Comparison of ENCODE assay signal across 10 cellular contexts in the genomic region with DNA sequence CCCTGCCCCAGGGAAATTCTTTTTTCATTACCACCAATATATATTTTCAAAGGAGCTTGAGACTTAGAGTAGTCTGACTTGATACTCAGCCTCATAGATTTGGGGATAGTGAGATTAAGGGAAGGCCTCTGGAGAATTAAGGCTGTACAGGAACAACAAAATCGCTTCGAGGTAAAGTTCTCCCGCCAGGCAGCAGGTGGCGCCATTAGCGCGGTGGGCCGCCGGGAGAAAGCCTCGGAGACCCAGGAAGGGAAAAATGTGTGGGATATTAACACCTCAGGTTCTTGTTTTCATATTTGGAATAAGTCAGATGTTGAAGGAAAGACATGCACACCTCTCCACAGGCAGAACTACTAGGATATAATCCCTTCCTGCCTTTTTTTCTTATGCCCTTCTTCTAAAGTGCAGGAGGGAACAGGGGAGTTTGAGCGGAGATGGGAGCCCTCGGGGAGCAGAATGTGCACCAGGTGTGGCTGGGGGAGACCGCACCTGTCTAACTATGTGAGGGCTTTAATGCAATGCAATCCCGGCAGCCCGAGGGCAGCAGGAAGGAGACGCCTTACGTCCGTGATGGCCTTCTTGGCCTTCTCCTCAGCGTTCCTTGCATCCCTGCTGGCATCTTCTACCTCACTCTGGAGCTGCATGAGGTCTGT. TPM values are rescaled to one million over a fixed set of nuclear protein-coding genes. Genes with fewer than 3 reads are reported as not detected.
A peak's percentile ranks its signal among the peaks of the same experiment; 100 is the strongest.
DNase-seq lines count a peak whose midpoint lies in the region; ATAC-seq and TF ChIP-seq lines count a peak whose summit lies in the region.
"Had no signal": no experiment of that assay in that cellular context is flagged by ENCODE, and none has a peak within 500 bp of the region (broad histone marks: within the 10 kb centered on the region; RNA-seq: fewer than 3 reads in every experiment).

No MANE protein-coding gene starts in this region.

- H3K9me3 ChIP-seq in psoas muscle, result no peaks in the 10 kb centered on the region

- ATAC-seq in psoas muscle (peak in 3 of 4 donors; percentile 27 to 69 (median 48)), GM21786 (IDR thresholded peaks at IDR 0.05; ENCODE audit: unreplicated experiment) (no peak), GM18511 (IDR thresholded peaks at IDR 0.05; ENCODE audit: unreplicated experiment) (no peak)
- ATAC-seq: stimulated activated effector memory CD8-positive, alpha-beta T cell treated with anti-CD3 and anti-CD28 coated beads, Interleukin-12 subunit alpha, Interleukin-12 subunit beta, amount 100 ng/mL, for 72 hours had no signal

- H3K27me3 ChIP-seq in psoas muscle (ENCODE audit: insufficient read depth in 3 of 3, low read length in 2 of 3), result no peaks in the 10 kb centered on the region

- peaks cover 2 to 68% of the 10 kb centered on the region in 2 donors for H3K36me3 ChIP-seq in psoas muscle (ENCODE audit: insufficient read depth in 1 of 2, low read depth in 1 of 2)

- no peak for DNase-seq in AG09309 (ENCODE audit: low read depth)
- peak; percentile 20 for DNase-seq in RPMI8226
- DNase-seq in epithelial cell of proximal tubule (ENCODE audit: low read depth), result no peak
- DNase-seq in psoas muscle, result no peak
- DNase-seq in NCI-H2227 (lab: John Stamatoyannopoulos, UW; ENCODE audit: unreplicated experiment), result no peak

- no peak overlapping the region for H3K27ac ChIP-seq in psoas muscle
- H3K27ac ChIP-seq: epithelial cell of prostate had no signal

- no peaks in the 10 kb centered on the region for H3K4me1 ChIP-seq in psoas muscle

- intact Hi-C loops in psoas muscle (cut with DNase I), result no loop called here

- H3K4me3 ChIP-seq in AG09309 (ENCODE audit: control insufficient read depth, low read depth, low read length) (no peak overlapping the region), epithelial cell of proximal tubule (ENCODE audit: low read depth, low read length) (no peak overlapping the region), psoas muscle (no peak overlapping the region)

- 46 to 52% (median 47%) methylated on average over 18 of the region's 18 CpGs for WGBS in psoas muscle, 3 donors

- TF ChIP-seq CTCF in AG09309 (IDR thresholded peaks at IDR 0.05; ENCODE audit: control insufficient read depth, insufficient read depth, low read depth, low read length, missing control alignments), result peak; percentile 88
- peak; percentile 87 for TF ChIP-seq CTCF in GM12873 (IDR thresholded peaks at IDR 0.05; ENCODE audit: insufficient read depth, low read depth, low read length, missing control alignments)
- peak; percentile 87 for TF ChIP-seq CTCF in epithelial cell of proximal tubule (conservative IDR thresholded peaks at IDR 0.05; ENCODE audit: low read depth, low read length)
- peak; percentile 69 for TF ChIP-seq CTCF in psoas muscle (IDR thresholded peaks at IDR 0.05)

RNA-seq across cellular contexts. Expression of gene MYH3, which starts 25.9 kb away (rescaled TPM):
- total RNA-seq in epithelial cell of proximal tubule (under 0.01 and 1.7 TPM in 2 replicates), psoas muscle (100 to 1,000 TPM in 1 of 4 donors, 10 to 100 TPM in 1, 1 to 10 TPM in 2; 5.8 to 261 (median 34.6) TPM)
- 1 to 10 TPM; 1.9 to 5.4 (median 2.1) TPM for polyA plus RNA-seq in psoas muscle

Comparison
In these comparisons a context has a peak if more than half of its experiments do, and no peak if none do; other contexts are left out.
1. ATAC-seq: peak in psoas muscle (3 of 4); none in GM21786 (single experiment) and GM18511 (single experiment).
2. Peak in every context shown above with its lines, with median percentiles within 50 percentile points of each other: CTCF ChIP-seq.